In genomic region chr1:21863981-21864380, GRCh38 we compare ENCODE assay signal across 1 cellular context.
TF ChIP-seq lines count a peak whose summit lies in the region.

No MANE protein-coding gene starts in this region.

TF ChIP-seq in GM23338, 12 proteins besides CTCF, POLR2A, EP300 and RAD21 (continued from another document):
- TF ChIP-seq, protein P1, sequence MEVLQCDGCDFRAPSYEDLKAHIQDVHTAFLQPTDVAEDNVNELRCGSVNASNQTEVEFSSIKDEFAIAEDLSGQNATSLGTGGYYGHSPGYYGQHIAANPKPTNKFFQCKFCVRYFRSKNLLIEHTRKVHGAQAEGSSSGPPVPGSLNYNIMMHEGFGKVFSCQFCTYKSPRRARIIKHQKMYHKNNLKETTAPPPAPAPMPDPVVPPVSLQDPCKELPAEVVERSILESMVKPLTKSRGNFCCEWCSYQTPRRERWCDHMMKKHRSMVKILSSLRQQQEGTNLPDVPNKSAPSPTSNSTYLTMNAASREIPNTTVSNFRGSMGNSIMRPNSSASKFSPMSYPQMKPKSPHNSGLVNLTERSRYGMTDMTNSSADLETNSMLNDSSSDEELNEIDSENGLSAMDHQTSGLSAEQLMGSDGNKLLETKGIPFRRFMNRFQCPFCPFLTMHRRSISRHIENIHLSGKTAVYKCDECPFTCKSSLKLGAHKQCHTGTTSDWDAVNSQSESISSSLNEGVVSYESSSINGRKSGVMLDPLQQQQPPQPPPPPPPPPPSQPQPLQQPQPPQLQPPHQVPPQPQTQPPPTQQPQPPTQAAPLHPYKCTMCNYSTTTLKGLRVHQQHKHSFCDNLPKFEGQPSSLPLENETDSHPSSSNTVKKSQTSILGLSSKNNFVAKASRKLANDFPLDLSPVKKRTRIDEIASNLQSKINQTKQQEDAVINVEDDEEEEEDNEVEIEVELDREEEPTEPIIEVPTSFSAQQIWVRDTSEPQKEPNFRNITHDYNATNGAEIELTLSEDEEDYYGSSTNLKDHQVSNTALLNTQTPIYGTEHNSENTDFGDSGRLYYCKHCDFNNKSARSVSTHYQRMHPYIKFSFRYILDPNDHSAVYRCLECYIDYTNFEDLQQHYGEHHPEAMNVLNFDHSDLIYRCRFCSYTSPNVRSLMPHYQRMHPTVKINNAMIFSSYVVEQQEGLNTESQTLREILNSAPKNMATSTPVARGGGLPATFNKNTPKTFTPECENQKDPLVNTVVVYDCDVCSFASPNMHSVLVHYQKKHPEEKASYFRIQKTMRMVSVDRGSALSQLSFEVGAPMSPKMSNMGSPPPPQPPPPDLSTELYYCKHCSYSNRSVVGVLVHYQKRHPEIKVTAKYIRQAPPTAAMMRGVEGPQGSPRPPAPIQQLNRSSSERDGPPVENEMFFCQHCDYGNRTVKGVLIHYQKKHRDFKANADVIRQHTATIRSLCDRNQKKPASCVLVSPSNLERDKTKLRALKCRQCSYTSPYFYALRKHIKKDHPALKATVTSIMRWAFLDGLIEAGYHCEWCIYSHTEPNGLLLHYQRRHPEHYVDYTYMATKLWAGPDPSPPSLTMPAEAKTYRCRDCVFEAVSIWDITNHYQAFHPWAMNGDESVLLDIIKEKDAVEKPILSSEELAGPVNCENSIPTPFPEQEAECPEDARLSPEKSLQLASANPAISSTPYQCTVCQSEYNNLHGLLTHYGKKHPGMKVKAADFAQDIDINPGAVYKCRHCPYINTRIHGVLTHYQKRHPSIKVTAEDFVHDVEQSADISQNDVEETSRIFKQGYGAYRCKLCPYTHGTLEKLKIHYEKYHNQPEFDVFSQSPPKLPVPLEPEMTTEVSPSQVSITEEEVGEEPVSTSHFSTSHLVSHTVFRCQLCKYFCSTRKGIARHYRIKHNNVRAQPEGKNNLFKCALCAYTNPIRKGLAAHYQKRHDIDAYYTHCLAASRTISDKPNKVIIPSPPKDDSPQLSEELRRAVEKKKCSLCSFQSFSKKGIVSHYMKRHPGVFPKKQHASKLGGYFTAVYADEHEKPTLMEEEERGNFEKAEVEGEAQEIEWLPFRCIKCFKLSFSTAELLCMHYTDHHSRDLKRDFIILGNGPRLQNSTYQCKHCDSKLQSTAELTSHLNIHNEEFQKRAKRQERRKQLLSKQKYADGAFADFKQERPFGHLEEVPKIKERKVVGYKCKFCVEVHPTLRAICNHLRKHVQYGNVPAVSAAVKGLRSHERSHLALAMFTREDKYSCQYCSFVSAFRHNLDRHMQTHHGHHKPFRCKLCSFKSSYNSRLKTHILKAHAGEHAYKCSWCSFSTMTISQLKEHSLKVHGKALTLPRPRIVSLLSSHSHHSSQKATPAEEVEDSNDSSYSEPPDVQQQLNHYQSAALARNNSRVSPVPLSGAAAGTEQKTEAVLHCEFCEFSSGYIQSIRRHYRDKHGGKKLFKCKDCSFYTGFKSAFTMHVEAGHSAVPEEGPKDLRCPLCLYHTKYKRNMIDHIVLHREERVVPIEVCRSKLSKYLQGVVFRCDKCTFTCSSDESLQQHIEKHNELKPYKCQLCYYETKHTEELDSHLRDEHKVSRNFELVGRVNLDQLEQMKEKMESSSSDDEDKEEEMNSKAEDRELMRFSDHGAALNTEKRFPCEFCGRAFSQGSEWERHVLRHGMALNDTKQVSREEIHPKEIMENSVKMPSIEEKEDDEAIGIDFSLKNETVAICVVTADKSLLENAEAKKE (CRISPR knock-in tag; IDR thresholded peaks at IDR 0.05), result no peak
- TF ChIP-seq EZH2phosphoT487 (IDR thresholded peaks at IDR 0.05; ENCODE audit: unreplicated experiment) (no peak), REST (IDR thresholded peaks at IDR 0.05; ENCODE audit: unreplicated experiment) (no peak), STAT1 (IDR thresholded peaks at IDR 0.05; ENCODE audit: unreplicated experiment) (no peak), ZNF114 (CRISPR knock-in tag; IDR thresholded peaks at IDR 0.05) (no peak), EZH2 (IDR thresholded peaks at IDR 0.05; ENCODE audit: low read depth, unreplicated experiment) (no peak), JUNB (IDR thresholded peaks at IDR 0.05; ENCODE audit: unreplicated experiment) (no peak), CREB1 (CRISPR knock-in tag; IDR thresholded peaks at IDR 0.05; ENCODE audit: low read depth) (no peak)
